In the genomic region with DNA sequence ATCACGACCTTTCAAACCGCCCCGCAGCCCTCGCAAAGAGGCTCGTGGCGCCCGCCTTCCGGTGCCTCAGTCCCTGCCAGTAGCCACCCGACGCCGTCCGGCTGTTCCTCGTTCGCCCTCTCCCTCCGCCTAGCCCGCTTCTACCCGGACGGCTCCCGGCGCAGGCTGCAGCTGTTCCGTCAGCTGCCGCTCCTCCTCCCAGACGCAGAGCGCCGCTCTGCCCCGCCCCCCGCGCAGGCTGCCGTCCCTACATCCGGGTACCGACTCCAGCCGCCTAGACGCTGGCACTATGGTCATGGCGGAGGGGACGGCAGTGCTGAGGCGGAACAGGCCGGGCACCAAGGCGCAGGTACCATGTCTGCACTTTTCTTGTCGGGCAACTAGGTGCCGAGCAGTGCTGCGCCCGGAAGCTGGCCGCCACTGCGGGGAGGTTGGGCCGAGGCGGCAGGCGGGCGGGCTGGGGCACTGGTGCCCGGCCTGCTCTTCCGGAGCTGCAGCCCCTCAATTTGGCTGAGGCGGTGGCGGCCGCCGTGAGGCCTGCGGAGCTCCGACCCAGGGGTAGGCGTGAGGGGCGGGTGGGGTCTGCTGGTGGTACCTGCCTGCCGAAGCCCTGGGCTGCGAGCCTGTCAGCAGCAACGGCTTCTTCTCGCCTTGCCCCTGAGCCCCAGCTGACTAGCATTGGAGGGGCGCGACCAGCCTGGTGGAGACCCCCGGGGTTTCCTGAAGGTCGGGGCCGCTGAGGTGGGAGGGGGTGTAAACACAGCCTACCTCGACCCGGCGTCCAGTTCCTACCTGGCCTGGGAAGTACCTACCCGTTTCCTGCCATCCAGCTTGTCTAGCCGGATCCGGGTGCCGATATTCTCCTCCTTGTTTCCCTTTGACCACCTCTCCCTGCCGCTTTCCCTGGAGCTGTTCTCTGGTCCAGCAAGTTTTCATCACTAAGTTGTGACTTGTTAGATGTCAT, we compare ENCODE assay signal across 8 cellular contexts. TPM values are rescaled to one million over a fixed set of nuclear protein-coding genes. Genes with fewer than 3 reads are reported as not detected.
A peak's percentile ranks its signal among the peaks of the same experiment; 100 is the strongest.
DNase-seq lines count a peak whose midpoint lies in the region; ATAC-seq and TF ChIP-seq lines count a peak whose summit lies in the region.

A gene (plus strand): TSS at position 269 of the 964 bp plus-strand sequence. CDS start 21 bp downstream, at position 290.

- peak within 1 kb of the TSS; percentile 77 for H3K4me3 ChIP-seq in OCI-LY3 (ENCODE audit: low read length)

- peaks cover 11% of the 10 kb centered on the region for H3K36me3 Mint-ChIP-seq in endothelial cell (ENCODE audit: low read depth, unreplicated experiment)

- H4K20me1 ChIP-seq in OCI-LY3 (ENCODE audit: insufficient read depth, low read length): peaks cover 21% of the 10 kb centered on the region

- ATAC-seq in GM21515 (IDR thresholded peaks at IDR 0.05; ENCODE audit: unreplicated experiment): peak; percentile 95

- peak within 1 kb of the TSS; percentile 94 for H2AFZ ChIP-seq in OCI-LY3 (ENCODE audit: low read depth, low read length)

- TF ChIP-seq CTCF in OCI-LY3 (IDR thresholded peaks at IDR 0.05; ENCODE audit: low read depth, low read length): no peak
- no peak for TF ChIP-seq CTCF in endothelial cell (IDR thresholded peaks at IDR 0.05; ENCODE audit: unreplicated experiment)

- peaks cover 18% of the 10 kb centered on the region for H3K4me1 Mint-ChIP-seq in endothelial cell (ENCODE audit: unreplicated experiment)

- H3K79me2 ChIP-seq in OCI-LY3 (ENCODE audit: low read length): peaks cover 63% of the 10 kb centered on the region

- H3K9me3 Mint-ChIP-seq in endothelial cell (ENCODE audit: unreplicated experiment): no peaks in the 10 kb centered on the region

- no peaks in the 10 kb centered on the region for H3K9me3 ChIP-seq in OCI-LY3 (ENCODE audit: insufficient read depth, low read length)

- peak within 1 kb of the TSS; percentile 85 for H3K9ac ChIP-seq in OCI-LY3 (ENCODE audit: low read length)

- H3K27ac ChIP-seq in OCI-LY3 (ENCODE audit: low read length): peak within 1 kb of the TSS; percentile 61

- peak within 1 kb of the TSS; percentile 100 for H3K4me3 Mint-ChIP-seq in endothelial cell (ENCODE audit: unreplicated experiment)

- peak within 1 kb of the TSS; percentile 81 for H3K4me2 ChIP-seq in OCI-LY3 (ENCODE audit: low read length)

- peak within 1 kb of the TSS; percentile 98 for H3K27ac Mint-ChIP-seq in endothelial cell (ENCODE audit: unreplicated experiment)

- DNase-seq in D341Med (ENCODE audit: low spot score): peak; percentile 94
- peak; percentile 86 for DNase-seq in HuH-7 (ENCODE audit: low spot score)
- peak; percentile 97 for DNase-seq in activated CD8-positive, alpha-beta memory T cell treated with anti-CD3 and anti-CD28 coated beads, Interleukin-2, amount 50 U/mL, for 48 hours
- peak; percentile 98 for DNase-seq in endothelial cell (ENCODE audit: low spot score)
- peak; percentile 97 for DNase-seq in midbrain (lab: John Stamatoyannopoulos, UW)
- peak; percentile 89 to 91 for DNase-seq in stimulated activated CD8-positive, alpha-beta memory T cell treated with anti-CD3 and anti-CD28 coated beads, Interleukin-2, amount 100 ng/mL, for 1 hour (ENCODE audit: low read depth in 2 of 2)

- H3K27me3 ChIP-seq in OCI-LY3 (ENCODE audit: low read depth, low read length): no peaks in the 10 kb centered on the region

- H3K27me3 Mint-ChIP-seq in endothelial cell (ENCODE audit: unreplicated experiment): peaks cover 7% of the 10 kb centered on the region

- H3K36me3 ChIP-seq in OCI-LY3 (replicated peaks; ENCODE audit: low read depth, low read length): peaks cover 2% of the 10 kb centered on the region

- peaks cover 15% of the 10 kb centered on the region for H3K4me1 ChIP-seq in OCI-LY3 (ENCODE audit: low read length)

RNA-seq across cellular contexts. Expression of the gene that starts here (rescaled TPM):
- 31.0 TPM for total RNA-seq in endothelial cell (ENCODE audit: unreplicated experiment)

Comparison
In these comparisons a context has a peak if more than half of its experiments do, and no peak if none do; other contexts are left out.
1. Peak in every context shown above with its lines: DNase-seq, ATAC-seq, H3K4me3 ChIP-seq and H3K27ac ChIP-seq.